ENCODE assay signal across 34 cellular contexts in the genomic region with DNA sequence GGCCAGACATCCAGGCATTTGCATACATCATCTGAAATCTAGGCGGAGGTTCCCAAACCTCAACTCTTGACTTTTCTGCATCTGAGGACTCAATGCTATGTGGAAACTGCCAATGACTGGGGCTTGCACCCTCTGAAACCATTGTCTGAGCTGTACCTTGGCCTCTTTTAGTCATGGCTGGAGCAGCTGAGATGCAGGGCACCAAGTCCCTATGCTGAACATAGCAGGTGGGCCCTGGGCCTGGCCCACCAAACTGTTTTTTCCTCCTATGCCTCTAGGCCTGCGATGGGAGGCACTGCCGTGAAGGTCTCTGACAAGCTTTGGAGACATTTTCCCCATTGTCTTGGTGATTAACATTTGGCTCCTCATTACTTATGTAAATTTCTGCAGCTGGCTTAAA.
"Had no signal": no experiment of that assay in that cellular context is flagged by ENCODE, and none has a peak within 500 bp of the region (broad histone marks: within the 10 kb centered on the region; RNA-seq: fewer than 3 reads in every experiment).

No MANE protein-coding gene starts in this region.

- H3K27ac ChIP-seq: KMS-11 had no signal

- H3K4me3 ChIP-seq: MG63 had no signal

- H3K27me3 ChIP-seq: MG63 had no signal

- DNase-seq: Karpas-422, Kasumi-1, MG63, MM.1S, MV-4-11, NCI-H1048, NCI-H1092, NCI-H1092 treated with DMSO at 0.1 percent for 48 hours, NCI-H1105, NCI-H1105 treated with DMSO at 0.1 percent for 48 hours, NCI-H1417, NCI-H1417 treated with DMSO at 0.1 percent for 48 hours, NCI-H1436, NCI-H1436 treated with DMSO at 0.1 percent for 48 hours, NCI-H146, NCI-H1694, NCI-H1694 treated with DMSO at 0.1 percent for 48 hours, NCI-H187, NCI-H187 treated with DMSO at 0.1 percent for 48 hours, NCI-H1930, NCI-H2029, NCI-H2029 treated with DMSO at 0.1 percent for 48 hours, NCI-H2081, NCI-H2081 treated with DMSO at 0.1 percent for 48 hours, NCI-H2107, NCI-H2171, NCI-H2171 treated with DMSO at 0.1 percent for 48 hours, NCI-H2227 treated with DMSO at 0.1 percent for 48 hours, NCI-H226, NCI-H345, NCI-H446, NCI-H446 treated with DMSO at 0.1 percent for 48 hours, NCI-H510A had no signal
